Comparison of ENCODE assay signal across 17 cellular contexts in genomic region chr22:21989049-21989448, GRCh38. TPM values are rescaled to one million over a fixed set of nuclear protein-coding genes. Genes with fewer than 3 reads are reported as not detected.
DNase-seq lines count a peak whose midpoint lies in the region; FAIRE-seq lines count a peak whose summit lies in the region.
"Had no signal": no experiment of that assay in that cellular context is flagged by ENCODE, and none has a peak within 500 bp of the region (broad histone marks: within the 10 kb centered on the region; RNA-seq: fewer than 3 reads in every experiment).

No MANE protein-coding gene starts in this region.

- H3K4me3 ChIP-seq in SJCRH30 = no peak overlapping the region
- H3K4me3 ChIP-seq in neuronal stem cell (ENCODE audit: low read length in 2 of 2) = no peak overlapping the region
- H3K4me3 ChIP-seq: GM12878, HAP-1 had no signal

- peak; percentile 13 for DNase-seq in DMS79 treated with DMSO at 0.1 percent for 48 hours (lab: John Stamatoyannopoulos, UW)
- DNase-seq in DMS79 (lab: John Stamatoyannopoulos, UW) = no peak
- peak; percentile 51 for DNase-seq in NCI-H2107 treated with DMSO at 0.1 percent for 48 hours (lab: John Stamatoyannopoulos, UW; ENCODE audit: unreplicated experiment)
- peak; percentile 49 to 58 for DNase-seq in SJCRH30
- no peak for DNase-seq in neuronal stem cell (ENCODE audit: low spot score)
- no peak for DNase-seq in HUDEP-2 (lab: John Stamatoyannopoulos, UW; ENCODE audit: unreplicated experiment in 76 of 76)
- no peak for DNase-seq in frontal cortex (ENCODE audit: low spot score in 2 of 2)
- no peak for DNase-seq in activated CD4-positive, alpha-beta T cell treated with anti-CD3 and anti-CD28 coated beads, Interleukin-2, amount 10 ng/mL, durations not matched to agents 24 days and 14 days
- DNase-seq: 8988T, NCI-H1092 treated with DMSO at 0.1 percent for 48 hours, NCI-H187, NCI-H510A treated with DMSO at 0.1 percent for 48 hours, NCI-H82, T-helper 1 cell had no signal

- H3K36me3 ChIP-seq in SJCRH30 (no peaks in the 10 kb centered on the region), neuronal stem cell (replicated peaks in 1 of 2; ENCODE audit: control insufficient read depth in 2 of 2, insufficient read depth in 2 of 2, low read length in 2 of 2) (no peaks in the 10 kb centered on the region)
- H3K36me3 ChIP-seq: HAP-1 had no signal

- H3K18ac ChIP-seq in neuronal stem cell (ENCODE audit: low read length) = no peak overlapping the region

- H3K27me3 Mint-ChIP-seq in activated CD4-positive, alpha-beta T cell treated with anti-CD3 and anti-CD28 coated beads, Interleukin-2, amount 10 ng/mL, durations not matched to agents 24 days and 14 days = no peaks in the 10 kb centered on the region
- H3K27me3 Mint-ChIP-seq: B cell had no signal

- peak overlapping the region; percentile 41 for H2AK5ac ChIP-seq in neuronal stem cell (ENCODE audit: low read depth, low read length)

- H3K9ac ChIP-seq in neuronal stem cell (ENCODE audit: low read depth, low read length, poor library complexity) = peak overlapping the region; percentile 80

- no peak overlapping the region for H2BK120ac ChIP-seq in neuronal stem cell (ENCODE audit: low read depth, low read length)

- H3K36me3 Mint-ChIP-seq in activated CD4-positive, alpha-beta T cell treated with anti-CD3 and anti-CD28 coated beads, Interleukin-2, amount 10 ng/mL, durations not matched to agents 24 days and 14 days (ENCODE audit: low read depth) = no peaks in the 10 kb centered on the region

- intact Hi-C loops in activated CD4-positive, alpha-beta T cell treated with anti-CD3 and anti-CD28 coated beads, Interleukin-2, amount 10 ng/mL, durations not matched to agents 24 days and 14 days (cut with micrococcal nuclease) = no loop called here

- H3K4ac ChIP-seq in neuronal stem cell (ENCODE audit: low read length) = no peak overlapping the region

- no peak overlapping the region for H4K91ac ChIP-seq in neuronal stem cell (ENCODE audit: low read depth, low read length, poor library complexity)

- H2AFZ ChIP-seq in neuronal stem cell (ENCODE audit: low read length) = no peak overlapping the region

- H3K27ac Mint-ChIP-seq in activated CD4-positive, alpha-beta T cell treated with anti-CD3 and anti-CD28 coated beads, Interleukin-2, amount 10 ng/mL, durations not matched to agents 24 days and 14 days = no peak overlapping the region
- H3K27ac Mint-ChIP-seq: B cell had no signal

- H3K27ac ChIP-seq in SJCRH30 = no peak overlapping the region
- no peak overlapping the region for H3K27ac ChIP-seq in neuronal stem cell (replicated peaks; ENCODE audit: low read length)

- H2BK12ac ChIP-seq in neuronal stem cell (ENCODE audit: low read length) = no peak overlapping the region

- no CpG with 5 or more reads among the region's 6 CpGs for WGBS in neuronal stem cell (ENCODE audit: extremely low coverage in 2 of 2, insufficient read length in 2 of 2, insufficient replicate concordance in 1 of 2), 2 donors

- H3K79me1 ChIP-seq in neuronal stem cell (ENCODE audit: low read depth, low read length) = no peaks in the 10 kb centered on the region

- FAIRE-seq in frontal cortex (lab: Jason Lieb, UNC) = no peak
- FAIRE-seq: GM12878 had no signal

- peak overlapping the region; percentile 87 for H3K23ac ChIP-seq in neuronal stem cell (ENCODE audit: low read depth, low read length, poor library complexity)

- H3K9me3 Mint-ChIP-seq in activated CD4-positive, alpha-beta T cell treated with anti-CD3 and anti-CD28 coated beads, Interleukin-2, amount 10 ng/mL, durations not matched to agents 24 days and 14 days = no peaks in the 10 kb centered on the region

- H3K27me3 ChIP-seq in SJCRH30 (peaks cover 3% of the 10 kb centered on the region; the same call in 1 of the 2 replicates), neuronal stem cell (ENCODE audit: control insufficient read depth in 3 of 3, insufficient read depth in 3 of 3, low read depth in 1 of 3, low read length in 3 of 3) (peaks cover 0 to 49% (median 12%) of the 10 kb centered on the region in 3 experiments)

- H2BK15ac ChIP-seq in neuronal stem cell (ENCODE audit: low read length) = no peak overlapping the region

- no peak overlapping the region for H2BK5ac ChIP-seq in neuronal stem cell (ENCODE audit: low read length)

- H3K4me1 ChIP-seq in SJCRH30 (peaks cover 11% of the 10 kb centered on the region), neuronal stem cell (ENCODE audit: control insufficient read depth in 2 of 2, insufficient read depth in 1 of 2, low read depth in 1 of 2, low read length in 2 of 2) (no peaks in the 10 kb centered on the region)
- H3K4me1 ChIP-seq: HAP-1 had no signal

- no peaks in the 10 kb centered on the region for H3K9me3 ChIP-seq in SJCRH30 (replicated peaks)
- peaks cover 0 to 1% of the 10 kb centered on the region in 2 donors for H3K9me3 ChIP-seq in neuronal stem cell (replicated peaks in 1 of 2; ENCODE audit: control insufficient read depth in 2 of 2, insufficient read depth in 1 of 2, low read depth in 1 of 2, low read length in 2 of 2)
- H3K9me3 ChIP-seq: HAP-1 had no signal

- H3K4me2 ChIP-seq in neuronal stem cell (ENCODE audit: insufficient read depth, low read length, poor library complexity, severe bottlenecking) = no peak overlapping the region

- H3K4me1 Mint-ChIP-seq in activated CD4-positive, alpha-beta T cell treated with anti-CD3 and anti-CD28 coated beads, Interleukin-2, amount 10 ng/mL, durations not matched to agents 24 days and 14 days = no peaks in the 10 kb centered on the region
- H3K4me1 Mint-ChIP-seq: B cell had no signal

- no peak overlapping the region for H3K14ac ChIP-seq in neuronal stem cell (ENCODE audit: low read length)

- no peak overlapping the region for H4K8ac ChIP-seq in neuronal stem cell (ENCODE audit: low read depth, low read length)

- H3K4me3 Mint-ChIP-seq in activated CD4-positive, alpha-beta T cell treated with anti-CD3 and anti-CD28 coated beads, Interleukin-2, amount 10 ng/mL, durations not matched to agents 24 days and 14 days = no peak overlapping the region
- H3K4me3 Mint-ChIP-seq: B cell had no signal

RNA-seq across cellular contexts. Expression of gene TOP3B, which starts 6.5 kb away (rescaled TPM):
- total RNA-seq in SJCRH30 (2014; rRNA removed; shearing (Covaris generic)) = 28.5 and 33.8 TPM in 2 replicates
- 25.4 TPM for polyA plus RNA-seq in neuronal stem cell (2013, experiment 1 of 2)
- polyA plus RNA-seq in neuronal stem cell (2013, experiment 2 of 2) = 27.0 TPM
- 15.1 TPM for total RNA-seq in frontal cortex
- total RNA-seq in activated CD4-positive, alpha-beta T cell treated with anti-CD3 and anti-CD28 coated beads, Interleukin-2, amount 10 ng/mL, durations not matched to agents 24 days and 14 days = 48.0 and 48.6 TPM in 2 replicates

RNA-seq across cellular contexts. Expression of gene PPM1F, which starts 36.4 kb away (rescaled TPM):
- total RNA-seq in SJCRH30 (2014; rRNA removed; shearing (Covaris generic)) = 47.8 and 49.4 TPM in 2 replicates
- 17.8 TPM for polyA plus RNA-seq in neuronal stem cell (2013, experiment 1 of 2)
- 16.6 TPM for polyA plus RNA-seq in neuronal stem cell (2013, experiment 2 of 2)
- 19.2 TPM for total RNA-seq in frontal cortex
- 31.0 and 40.1 TPM in 2 replicates for total RNA-seq in activated CD4-positive, alpha-beta T cell treated with anti-CD3 and anti-CD28 coated beads, Interleukin-2, amount 10 ng/mL, durations not matched to agents 24 days and 14 days

Comparison
In these comparisons a context has a peak if more than half of its experiments do, and no peak if none do; other contexts are left out.
1. DNase-seq: peak in DMS79 treated with DMSO at 0.1 percent for 48 hours (single experiment), NCI-H2107 treated with DMSO at 0.1 percent for 48 hours (single experiment) and SJCRH30 (2 of 2); none in DMS79 (single experiment), neuronal stem cell (single experiment), HUDEP-2 (0 of 76), frontal cortex (0 of 2) and activated CD4-positive, alpha-beta T cell treated with anti-CD3 and anti-CD28 coated beads, Interleukin-2, amount 10 ng/mL, durations not matched to agents 24 days and 14 days (single experiment).